ENCODE assay signal across 9 cellular contexts in the genomic region with DNA sequence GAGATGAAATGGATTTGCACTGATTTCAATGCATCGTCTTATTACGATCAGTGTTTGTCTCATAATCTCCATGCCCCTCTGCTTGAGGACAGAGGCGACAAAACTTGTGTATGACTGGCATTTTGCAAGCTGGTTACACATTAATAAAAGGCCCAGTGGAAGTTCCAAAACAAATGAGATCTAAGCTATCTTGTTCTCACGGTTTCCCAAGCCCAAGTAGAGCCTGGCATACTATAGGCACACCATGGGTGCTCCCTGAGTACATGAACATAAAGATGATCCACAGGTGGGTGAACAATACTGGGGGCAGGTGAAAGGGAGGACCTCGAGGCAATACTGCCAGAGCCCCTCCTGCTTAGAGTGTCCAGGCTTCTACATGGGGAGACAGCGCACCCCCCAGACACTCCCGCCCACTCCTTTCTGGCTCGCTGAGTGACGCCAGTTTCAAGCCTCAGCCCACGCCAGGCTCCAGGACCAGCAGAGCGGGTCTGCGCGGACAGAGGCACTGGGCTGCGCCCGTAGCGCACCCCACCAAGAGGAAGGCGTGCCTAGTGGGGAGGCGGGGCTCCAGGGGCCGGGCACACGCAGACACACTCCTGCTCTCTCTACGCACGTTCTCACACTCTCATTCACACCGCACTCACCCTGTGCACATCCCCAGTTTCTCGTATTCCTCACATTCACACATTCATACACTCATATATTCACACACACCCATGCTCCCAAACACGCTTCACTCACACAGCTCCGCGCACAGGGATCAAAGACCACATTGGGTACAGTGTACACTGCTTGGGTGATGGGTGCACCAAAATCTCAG. TPM values are rescaled to one million over a fixed set of nuclear protein-coding genes. Genes with fewer than 3 reads are reported as not detected.
A peak's percentile ranks its signal among the peaks of the same experiment; 100 is the strongest.
DNase-seq lines count a peak whose midpoint lies in the region; ATAC-seq and TF ChIP-seq lines count a peak whose summit lies in the region.
"Had no signal": no experiment of that assay in that cellular context is flagged by ENCODE, and none has a peak within 500 bp of the region (broad histone marks: within the 10 kb centered on the region; RNA-seq: fewer than 3 reads in every experiment).

No MANE protein-coding gene starts in this region.

- peaks cover 10% of the 10 kb centered on the region for H3K36me3 Mint-ChIP-seq in stimulated activated effector memory CD8-positive, alpha-beta T cell treated with anti-CD3 and anti-CD28 coated beads, Interleukin-12 subunit alpha, Interleukin-12 subunit beta, amount 100 ng/mL, for 72 hours

- peak overlapping the region; percentile 81 for H3K4me3 Mint-ChIP-seq in stimulated activated effector memory CD8-positive, alpha-beta T cell treated with anti-CD3 and anti-CD28 coated beads, Interleukin-12 subunit alpha, Interleukin-12 subunit beta, amount 100 ng/mL, for 72 hours

- no peaks in the 10 kb centered on the region for H3K9me3 Mint-ChIP-seq in stimulated activated effector memory CD8-positive, alpha-beta T cell treated with anti-CD3 and anti-CD28 coated beads, Interleukin-12 subunit alpha, Interleukin-12 subunit beta, amount 100 ng/mL, for 72 hours

- H3K4me3 ChIP-seq in AG04449 (ENCODE audit: low read depth, low read length) (peak overlapping the region; percentile 73), ascending aorta (peak overlapping the region; percentile 59 to 82)

- peak overlapping the region; percentile 14 for H3K27ac Mint-ChIP-seq in stimulated activated effector memory CD8-positive, alpha-beta T cell treated with anti-CD3 and anti-CD28 coated beads, Interleukin-12 subunit alpha, Interleukin-12 subunit beta, amount 100 ng/mL, for 72 hours

- peaks cover 3 to 9% of the 10 kb centered on the region in 2 donors for H3K4me1 ChIP-seq in ascending aorta

- peaks cover 23% of the 10 kb centered on the region for H3K4me1 Mint-ChIP-seq in stimulated activated effector memory CD8-positive, alpha-beta T cell treated with anti-CD3 and anti-CD28 coated beads, Interleukin-12 subunit alpha, Interleukin-12 subunit beta, amount 100 ng/mL, for 72 hours

- no peak for TF ChIP-seq RAD21 in Ishikawa (IDR thresholded peaks at IDR 0.05; ENCODE audit: low read depth)

- CTCF ChIA-PET in AG04449 (lab: Yijun Ruan, JAX): interaction anchor here (0.5 kb wide), 1 partner anchor 108 kb away, joined by 3 read pairs; no protein-coding TSS in a partner anchor

- no peak for TF ChIP-seq EP300 in Ishikawa (IDR thresholded peaks at IDR 0.05; ENCODE audit: borderline replicate concordance)

- H3K27me3 ChIP-seq in ascending aorta: no peaks in the 10 kb centered on the region

- H3K9me3 ChIP-seq in ascending aorta: no peaks in the 10 kb centered on the region

- no peak for TF ChIP-seq CTCF in AG04449 (IDR thresholded peaks at IDR 0.05; ENCODE audit: insufficient read depth, low read length, missing control alignments)
- TF ChIP-seq CTCF in ascending aorta (IDR thresholded peaks at IDR 0.05): no peak

- POLR2A ChIA-PET in AG04449 (lab: Yijun Ruan, JAX): interaction anchor here (0.7 kb wide), 1 partner anchor 769 kb away, joined by 3 read pairs; no protein-coding TSS in a partner anchor

- DNase-seq in AG04449 (ENCODE audit: low read depth, low spot score) (no peak), ascending aorta (ENCODE audit: low spot score in 2 of 2) (peak in 1 of 2 donors; percentile 72), iPS-NIHi11 (ENCODE audit: low spot score) (peak; percentile 71), GF-D8 (lab: John Stamatoyannopoulos, UW) (no peak)
- no peak for DNase-seq in stimulated activated effector memory CD8-positive, alpha-beta T cell treated with anti-CD3 and anti-CD28 coated beads, Interleukin-12 subunit alpha, Interleukin-12 subunit beta, amount 100 ng/mL, for 72 hours (ENCODE audit: low spot score in 2 of 2)

- intact Hi-C loops in ascending aorta (cut with DNase I): loop anchor here (1.0 to 5.0 kb wide), 2 partner anchors 27 to 136 kb away; partner anchors contain the start of genes CHIC2 and PDGFRA

- H3K27ac ChIP-seq in ascending aorta: peak overlapping the region; percentile 26 to 28

- no peaks in the 10 kb centered on the region for H3K36me3 ChIP-seq in ascending aorta

- ATAC-seq in GM18519 (IDR thresholded peaks at IDR 0.05; ENCODE audit: low FRiP score, unreplicated experiment) (peak; percentile 51), HG02623 (IDR thresholded peaks at IDR 0.05; ENCODE audit: unreplicated experiment) (no peak)
- peak; percentile 69 for ATAC-seq in stimulated activated effector memory CD8-positive, alpha-beta T cell treated with anti-CD3 and anti-CD28 coated beads, Interleukin-12 subunit alpha, Interleukin-12 subunit beta, amount 100 ng/mL, for 72 hours

TF ChIP-seq in Ishikawa, 13 proteins besides CTCF, POLR2A, EP300 and RAD21:
- TF ChIP-seq NFIC (IDR thresholded peaks at IDR 0.05) (no peak), ZBTB7A (IDR thresholded peaks at IDR 0.05; ENCODE audit: low read depth) (no peak), YY1 (IDR thresholded peaks at IDR 0.05; ENCODE audit: low read depth) (no peak), TEAD4 (IDR thresholded peaks at IDR 0.05) (no peak), EGR1 (IDR thresholded peaks at IDR 0.05) (peak; percentile 86), TAF1 (IDR thresholded peaks at IDR 0.05; ENCODE audit: low read depth) (no peak)

RNA-seq across cellular contexts. Expression of gene GSX2, which starts 8.9 kb away (rescaled TPM):
- not detected for total RNA-seq in ascending aorta
- total RNA-seq: subcutaneous adipose tissue had no signal

RNA-seq across cellular contexts. Expression of gene CHIC2, which starts 26.6 kb away (rescaled TPM):
- total RNA-seq in ascending aorta: 34.1 TPM
